Comparison of ENCODE assay signal across 27 cellular contexts in the genomic region with DNA sequence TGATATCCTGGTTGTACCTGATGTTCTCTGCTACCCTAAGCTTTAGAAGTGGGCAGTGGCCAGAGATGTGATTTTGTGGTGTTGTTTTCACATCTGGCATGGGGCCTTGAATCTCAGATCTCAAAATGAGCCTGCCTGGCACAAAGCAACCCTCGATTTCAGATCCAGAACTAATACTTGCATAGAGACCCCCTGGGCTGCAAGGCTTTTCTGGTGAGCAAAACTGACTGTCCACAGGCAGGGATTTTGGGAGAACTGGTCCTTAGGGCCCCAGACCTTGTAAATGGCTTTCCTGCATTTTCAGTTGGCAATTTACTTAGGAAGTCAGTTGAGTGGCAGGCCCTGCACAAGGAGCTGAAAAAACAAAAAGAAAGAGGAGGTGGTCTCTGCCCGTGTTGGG.
"Had no signal": no experiment of that assay in that cellular context is flagged by ENCODE, and none has a peak within 500 bp of the region (broad histone marks: within the 10 kb centered on the region; RNA-seq: fewer than 3 reads in every experiment).

No MANE protein-coding gene starts in this region.

- H3K4me1 ChIP-seq: parathyroid adenoma, right lobe of liver, sigmoid colon, thyroid gland, tibial nerve, upper lobe of left lung, vagina had no signal

- H2AFZ ChIP-seq: parathyroid adenoma had no signal

- H3K27ac Mint-ChIP-seq: naive thymus-derived CD4-positive, alpha-beta T cell; natural killer cell; nephron progenitor cell; progenitor cell of endocrine pancreas; stimulated activated effector memory CD8-positive, alpha-beta T cell treated with anti-CD3 and anti-CD28 coated beads, Interleukin-12 subunit alpha, Interleukin-12 subunit beta, amount 100 ng/mL, for 72 hours; stimulated activated naive B cell treated with anti-CD40 and anti-IgM and Interleukin-4, amounts not matched to agents 10 μg/mL and 1 μg/mL and 100 μg/mL, for 72 hours; stimulated activated naive CD8-positive, alpha-beta T cell treated with anti-CD3 and anti-CD28 coated beads, Interleukin-15, Interleukin-2, amounts not matched to agents 100 ng/mL and 50 ng/mL, for 24 hours had no signal

- H3K4me3 Mint-ChIP-seq: naive thymus-derived CD4-positive, alpha-beta T cell; natural killer cell; nephron progenitor cell; stimulated activated effector memory CD8-positive, alpha-beta T cell treated with anti-CD3 and anti-CD28 coated beads, Interleukin-12 subunit alpha, Interleukin-12 subunit beta, amount 100 ng/mL, for 72 hours; stimulated activated naive B cell treated with anti-CD40 and anti-IgM and Interleukin-4, amounts not matched to agents 10 μg/mL and 1 μg/mL and 100 μg/mL, for 72 hours; stimulated activated naive CD8-positive, alpha-beta T cell treated with anti-CD3 and anti-CD28 coated beads, Interleukin-15, Interleukin-2, amounts not matched to agents 100 ng/mL and 50 ng/mL, for 24 hours had no signal

- DNase-seq: naive thymus-derived CD4-positive, alpha-beta T cell; natural killer cell; occipital lobe; ovary; posterior cingulate gyrus; psoas muscle; right cardiac atrium; right lobe of liver; sigmoid colon; stimulated activated CD4-positive, alpha-beta T cell treated with anti-CD3 and anti-CD28 coated beads, Interleukin-15, amount 100 ng/mL, for 24 hours; stimulated activated CD4-positive, alpha-beta T cell treated with anti-CD3 and anti-CD28 coated beads, Interleukin-2, amount 100 ng/mL, for 24 hours; stimulated activated CD4-positive, alpha-beta T cell treated with anti-CD3 and anti-CD28 coated beads, Interleukin-2, amount 100 ng/mL, for 48 hours; stimulated activated CD4-positive, alpha-beta T cell treated with anti-CD3 and anti-CD28 coated beads, Interleukin-4, amount 100 ng/mL, for 24 hours; stimulated activated naive B cell treated with anti-CD40 and anti-IgM and Interleukin-4, amounts not matched to agents 10 μg/mL and 1 μg/mL and 100 μg/mL, for 72 hours; stimulated activated naive CD4-positive, alpha-beta T cell treated with Interleukin-2 at 50 U/mL for 16 hours; stomach; thyroid gland; upper lobe of left lung had no signal

- H3K79me2 ChIP-seq: parathyroid adenoma had no signal

- H3K36me3 ChIP-seq: ovary, right lobe of liver, sigmoid colon, stomach, thoracic aorta, thyroid gland, tibial nerve, upper lobe of left lung, vagina had no signal

- H3K27me3 Mint-ChIP-seq: stimulated activated naive B cell treated with anti-CD40 and anti-IgM and Interleukin-4, amounts not matched to agents 10 μg/mL and 1 μg/mL and 100 μg/mL, for 72 hours; stimulated activated naive CD8-positive, alpha-beta T cell treated with anti-CD3 and anti-CD28 coated beads, Interleukin-15, Interleukin-2, amounts not matched to agents 100 ng/mL and 50 ng/mL, for 24 hours had no signal

- H3K4me3 ChIP-seq: ovary, psoas muscle, right lobe of liver, sigmoid colon, skin epidermis, stomach, thoracic aorta, thyroid gland, tibial nerve, upper lobe of left lung, vagina had no signal

- H3K9me3 ChIP-seq: ovary, psoas muscle, right lobe of liver, thoracic aorta, thyroid gland, upper lobe of left lung, vagina had no signal

- H3K27me3 ChIP-seq: ovary, right lobe of liver, sigmoid colon, stomach, thyroid gland, tibial nerve, upper lobe of left lung, vagina had no signal

- H3K9ac ChIP-seq: parathyroid adenoma had no signal

- H3K36me3 Mint-ChIP-seq: naive thymus-derived CD4-positive, alpha-beta T cell; natural killer cell; stimulated activated effector memory CD8-positive, alpha-beta T cell treated with anti-CD3 and anti-CD28 coated beads, Interleukin-12 subunit alpha, Interleukin-12 subunit beta, amount 100 ng/mL, for 72 hours; stimulated activated naive B cell treated with anti-CD40 and anti-IgM and Interleukin-4, amounts not matched to agents 10 μg/mL and 1 μg/mL and 100 μg/mL, for 72 hours had no signal

- H3K27ac ChIP-seq: ovary, parathyroid adenoma, psoas muscle, right lobe of liver, sigmoid colon, skin epidermis, thoracic aorta, thyroid gland, tibial nerve, upper lobe of left lung, vagina had no signal

- ATAC-seq: naive thymus-derived CD4-positive, alpha-beta T cell; natural killer cell; psoas muscle; right cardiac atrium; right lobe of liver; stimulated activated effector memory CD8-positive, alpha-beta T cell treated with anti-CD3 and anti-CD28 coated beads, Interleukin-12 subunit alpha, Interleukin-12 subunit beta, amount 100 ng/mL, for 72 hours; stimulated activated naive B cell treated with anti-CD40 and anti-IgM and Interleukin-4, amounts not matched to agents 10 μg/mL and 1 μg/mL and 100 μg/mL, for 72 hours had no signal

- H3K4me1 Mint-ChIP-seq: naive thymus-derived CD4-positive, alpha-beta T cell; natural killer cell; stimulated activated effector memory CD8-positive, alpha-beta T cell treated with anti-CD3 and anti-CD28 coated beads, Interleukin-12 subunit alpha, Interleukin-12 subunit beta, amount 100 ng/mL, for 72 hours; stimulated activated naive B cell treated with anti-CD40 and anti-IgM and Interleukin-4, amounts not matched to agents 10 μg/mL and 1 μg/mL and 100 μg/mL, for 72 hours had no signal
